ENCODE assay signal across 27 cellular contexts in genomic region chr22:38949889-38950405, GRCh38. TPM values are rescaled to one million over a fixed set of nuclear protein-coding genes. Genes with fewer than 3 reads are reported as not detected.
DNase-seq lines count a peak whose midpoint lies in the region; ATAC-seq, FAIRE-seq and TF ChIP-seq lines count a peak whose summit lies in the region.
"Had no signal": no experiment of that assay in that cellular context is flagged by ENCODE, and none has a peak within 500 bp of the region (broad histone marks: within the 10 kb centered on the region; RNA-seq: fewer than 3 reads in every experiment).

No MANE protein-coding gene starts in this region.

- dilution Hi-C loops in mammary epithelial cell (cut with HindIII; ENCODE audit: low sequenced_read_pairs): no loop called here

- no peak for FAIRE-seq in kidney (lab: Jason Lieb, UNC)
- FAIRE-seq: G401.6, GM19239 had no signal

- no peaks in the 10 kb centered on the region for H3K9me3 Mint-ChIP-seq in activated T-cell treated with anti-CD3 and anti-CD28 coated beads, Interleukin-2, amount 50 U/mL, for 24 hours
- no peaks in the 10 kb centered on the region for H3K9me3 Mint-ChIP-seq in natural killer cell treated with Interleukin-12 subunit alpha and Interleukin-12 subunit beta and Interleukin-15 and Interleukin-18, amount 100 ng/mL, for 72 hours
- H3K9me3 Mint-ChIP-seq: CD4-positive, alpha-beta T cell; GM23338; IgD-negative memory B cell had no signal

- H3K79me2 ChIP-seq in mammary epithelial cell (ENCODE audit: insufficient read depth, low read length): no peaks in the 10 kb centered on the region

- TF ChIP-seq CTCF in kidney (IDR thresholded peaks at IDR 0.05; ENCODE audit: borderline replicate concordance, extremely low read depth, insufficient read depth) (no peak), spleen (IDR thresholded peaks at IDR 0.05 in 8 of 11, conservative IDR thresholded peaks at IDR 0.05 in 3 of 11) (no peak), mammary epithelial cell (conservative IDR thresholded peaks at IDR 0.05 in 1 of 2, IDR thresholded peaks at IDR 0.05 in 1 of 2; ENCODE audit: extremely low read depth in 1 of 2, insufficient read depth in 1 of 2, low read depth in 1 of 2, low read length in 2 of 2) (no peak)

- H3K4me3 ChIP-seq in kidney (ENCODE audit: low read length in 2 of 2) (no peak overlapping the region), aorta (ENCODE audit: low read length in 2 of 2) (no peak overlapping the region), spleen (no peak overlapping the region), mammary epithelial cell (replicated peaks in 1 of 3; ENCODE audit: insufficient read depth in 1 of 3, low read depth in 2 of 3, low read length in 3 of 3) (no peak overlapping the region)
- H3K4me3 ChIP-seq: GM23338, MG63, PC-9 had no signal

- 75 to 81% methylated on average over 8 of the region's 8 CpGs for WGBS in aorta, 2 donors
- WGBS in spleen, 5 donors: 43 to 80% (median 77%) methylated on average over 8 of the region's 8 CpGs
- 63% methylated on average over 7 of the region's 8 CpGs for WGBS in mammary epithelial cell (ENCODE audit: low coverage, missing lambda C conversion rate)

- no peak overlapping the region for H3K4me2 ChIP-seq in mammary epithelial cell (ENCODE audit: insufficient read depth, low read depth, low read length)
- H3K4me2 ChIP-seq: GM23338, PC-9 had no signal

- H2AFZ ChIP-seq in mammary epithelial cell (ENCODE audit: low read depth, low read length): no peak overlapping the region
- H2AFZ ChIP-seq: GM23338, PC-9 had no signal

- BruUV-seq in mammary epithelial cell (replicated peaks; lab: Mats Ljungman, UMichigan): no TSS peak

- intact Hi-C loops in kidney (cut with DNase I): no loop called here
- intact Hi-C loops in aorta (cut with DNase I): no loop called here
- intact Hi-C loops in spleen (cut with DNase I; ENCODE audit: low total_unique reads): no loop called here
- intact Hi-C loops in mammary epithelial cell (cut with micrococcal nuclease): no loop called here

- no peaks in the 10 kb centered on the region for H3K36me3 ChIP-seq in kidney (ENCODE audit: control insufficient read depth in 1 of 2, insufficient read depth in 2 of 2, low read length in 2 of 2)
- no peaks in the 10 kb centered on the region for H3K36me3 ChIP-seq in aorta (ENCODE audit: control insufficient read depth in 1 of 2, insufficient read depth in 2 of 2, low read length in 1 of 2)
- H3K36me3 ChIP-seq in spleen: no peaks in the 10 kb centered on the region
- H3K36me3 ChIP-seq in mammary epithelial cell (ENCODE audit: insufficient read depth, low read length): no peaks in the 10 kb centered on the region
- H3K36me3 ChIP-seq: BE2C, MG63 had no signal

- H3K27me3 ChIP-seq in aorta (ENCODE audit: control insufficient read depth in 1 of 2, insufficient read depth in 2 of 2, low read length in 1 of 2) (no peaks in the 10 kb centered on the region), spleen (replicated peaks in 1 of 7) (peaks cover 0 to 5% (median 0%) of the 10 kb centered on the region in 7 donors), mammary epithelial cell (ENCODE audit: insufficient read depth, low read length) (peaks cover 6% of the 10 kb centered on the region)

- H3K27me3 Mint-ChIP-seq in activated T-cell treated with anti-CD3 and anti-CD28 coated beads, Interleukin-2, amount 50 U/mL, for 24 hours: peaks cover 44% of the 10 kb centered on the region
- H3K27me3 Mint-ChIP-seq in natural killer cell treated with Interleukin-12 subunit alpha and Interleukin-12 subunit beta and Interleukin-15 and Interleukin-18, amount 100 ng/mL, for 72 hours: peaks cover 11 to 21% of the 10 kb centered on the region in 2 donors

- H3K27ac Mint-ChIP-seq in activated T-cell treated with anti-CD3 and anti-CD28 coated beads, Interleukin-2, amount 50 U/mL, for 24 hours: no peak overlapping the region
- H3K27ac Mint-ChIP-seq in natural killer cell treated with Interleukin-12 subunit alpha and Interleukin-12 subunit beta and Interleukin-15 and Interleukin-18, amount 100 ng/mL, for 72 hours: peak overlapping the region in 1 of 2 donors; percentile 72
- H3K27ac Mint-ChIP-seq: CD4-positive, alpha-beta T cell; GM23338; IgD-negative memory B cell had no signal

- in situ Hi-C loops in mammary epithelial cell (cut with MboI; ENCODE audit: low sequenced_read_pairs in 2 of 2): no loop called here

- H4K20me1 ChIP-seq in mammary epithelial cell (ENCODE audit: insufficient read depth, low read length): no peaks in the 10 kb centered on the region

- no peak overlapping the region for H3K4me3 Mint-ChIP-seq in activated T-cell treated with anti-CD3 and anti-CD28 coated beads, Interleukin-2, amount 50 U/mL, for 24 hours
- no peak overlapping the region for H3K4me3 Mint-ChIP-seq in natural killer cell treated with Interleukin-12 subunit alpha and Interleukin-12 subunit beta and Interleukin-15 and Interleukin-18, amount 100 ng/mL, for 72 hours
- H3K4me3 Mint-ChIP-seq: CD4-positive, alpha-beta T cell; GM23338; IgD-negative memory B cell had no signal

- ATAC-seq in natural killer cell treated with Interleukin-12 subunit alpha and Interleukin-12 subunit beta and Interleukin-15 and Interleukin-18, amount 100 ng/mL, for 72 hours: no peak
- no peak for ATAC-seq in aorta (ENCODE audit: low FRiP score)
- ATAC-seq: GM23338, HCT116 had no signal

- no peak for TF ChIP-seq POLR2A in spleen (IDR thresholded peaks at IDR 0.05)

- no peaks in the 10 kb centered on the region for H3K4me1 ChIP-seq in kidney (ENCODE audit: control insufficient read depth in 1 of 2, insufficient read depth in 1 of 2, low read depth in 1 of 2, low read length in 2 of 2)
- no peaks in the 10 kb centered on the region for H3K4me1 ChIP-seq in aorta (ENCODE audit: control insufficient read depth in 1 of 2, insufficient read depth in 2 of 2, low read length in 2 of 2)
- peaks cover 0 to 51% (median 4%) of the 10 kb centered on the region in 6 donors for H3K4me1 ChIP-seq in spleen
- H3K4me1 ChIP-seq in mammary epithelial cell (ENCODE audit: insufficient read depth, low read length): no peaks in the 10 kb centered on the region
- H3K4me1 ChIP-seq: BE2C had no signal

- H3K9me3 ChIP-seq in kidney (ENCODE audit: control insufficient read depth in 1 of 2, low read length in 2 of 2) (no peaks in the 10 kb centered on the region), aorta (ENCODE audit: control insufficient read depth, low read length) (no peaks in the 10 kb centered on the region), spleen (no peaks in the 10 kb centered on the region), mammary epithelial cell (replicated peaks; ENCODE audit: insufficient read depth, low read length) (no peaks in the 10 kb centered on the region)
- H3K9me3 ChIP-seq: BE2C, Caco-2, MG63 had no signal

- peak; percentile 23 for DNase-seq in activated T-cell treated with anti-CD3 and anti-CD28 coated beads, Interleukin-2, amount 50 U/mL, for 24 hours
- DNase-seq in activated T-cell treated with anti-CD3 and anti-CD28 coated beads, Interleukin-2, amount 50 U/mL, for 1 hour: no peak
- DNase-seq in kidney (peak; percentile 64), aorta (peak; percentile 29 to 73), spleen (no peak), mammary epithelial cell (no peak)
- peak; percentile 55 for DNase-seq in natural killer cell treated with Interleukin-12 subunit alpha and Interleukin-12 subunit beta and Interleukin-15 and Interleukin-18, amount 100 ng/mL, for 72 hours (ENCODE audit: low spot score)
- DNase-seq in central memory CD4-positive, alpha-beta T cell: no peak
- DNase-seq: 8988T; BE2C; Caco-2; CD4-positive, alpha-beta T cell; Kasumi-1; MG63; NCI-H1048; NCI-H1436; NCI-H1930; NCI-H345; NCI-H526; PC-9 had no signal

- CTCF ChIA-PET in mammary epithelial cell (lab: Charles Lee; ENCODE audit: low non-redundant PET): no interaction called here

- H3K9ac ChIP-seq in kidney (ENCODE audit: low read length in 2 of 2) (no peak overlapping the region), mammary epithelial cell (ENCODE audit: insufficient read depth, low read length) (no peak overlapping the region)

- H3K4me1 Mint-ChIP-seq in activated T-cell treated with anti-CD3 and anti-CD28 coated beads, Interleukin-2, amount 50 U/mL, for 24 hours (ENCODE audit: low read depth): peaks cover 37% of the 10 kb centered on the region
- peaks cover 23 to 55% of the 10 kb centered on the region in 2 donors for H3K4me1 Mint-ChIP-seq in natural killer cell treated with Interleukin-12 subunit alpha and Interleukin-12 subunit beta and Interleukin-15 and Interleukin-18, amount 100 ng/mL, for 72 hours (ENCODE audit: low read depth in 2 of 2)

- no peak overlapping the region for H3K27ac ChIP-seq in kidney (ENCODE audit: low read depth in 2 of 2, low read length in 2 of 2)
- H3K27ac ChIP-seq in aorta (ENCODE audit: low read depth in 1 of 2, low read length in 2 of 2): no peak overlapping the region
- no peak overlapping the region for H3K27ac ChIP-seq in spleen
- H3K27ac ChIP-seq in mammary epithelial cell (ENCODE audit: insufficient read depth, low read depth, low read length): no peak overlapping the region
- H3K27ac ChIP-seq: PC-9, RWPE1 had no signal

- no peaks in the 10 kb centered on the region for H3K36me3 Mint-ChIP-seq in activated T-cell treated with anti-CD3 and anti-CD28 coated beads, Interleukin-2, amount 50 U/mL, for 24 hours (ENCODE audit: low read depth)
- H3K36me3 Mint-ChIP-seq in natural killer cell treated with Interleukin-12 subunit alpha and Interleukin-12 subunit beta and Interleukin-15 and Interleukin-18, amount 100 ng/mL, for 72 hours: no peaks in the 10 kb centered on the region
- H3K36me3 Mint-ChIP-seq: IgD-negative memory B cell had no signal

RNA-seq across cellular contexts. Expression of gene APOBEC3A, which starts 7.5 kb away (rescaled TPM):
- total RNA-seq in kidney (1.2 TPM), aorta (1 to 10 TPM; 1.4 to 7.3 TPM), spleen (100 to 1,000 TPM in 2 of 7 donors, 10 to 100 TPM in 5; 18.6 to 163 (median 68.0) TPM), mammary epithelial cell (not detected)
- polyA plus RNA-seq in kidney (ENCODE audit: insufficient read depth, low read depth, low replicate concordance) (not detected), aorta (1 to 10 TPM in 1 of 2 donors, not detected in 1; 4.4 TPM), spleen (1 to 10 TPM; 1.2 to 5.6 (median 3.9) TPM), mammary epithelial cell (not detected)
- total RNA-seq in natural killer cell treated with Interleukin-12 subunit alpha and Interleukin-12 subunit beta and Interleukin-15 and Interleukin-18, amount 100 ng/mL, for 72 hours: 1 to 10 TPM in 1 of 2 donors, not detected in 1; 3.3 TPM
- not detected for polyA minus RNA-seq in mammary epithelial cell
- total RNA-seq: Caco-2, GM23338, PC-9 had no signal
- polyA plus RNA-seq: AG04450, IgD-negative memory B cell had no signal

RNA-seq across cellular contexts. Expression of gene APOBEC3B, which starts 32.2 kb away (rescaled TPM):
- total RNA-seq in kidney (2.7 TPM), aorta (1 to 10 TPM in 1 of 2 donors, not detected in 1; 1.4 TPM), spleen (10 to 100 TPM in 1 of 7 donors, 1 to 10 TPM in 5, not detected in 1; 2.5 to 14.0 (median 7.2) TPM), mammary epithelial cell (10 to 100 TPM in 1 of 2 donors, under 1 TPM in 1; 0.83 to 21.2 TPM)
- polyA plus RNA-seq in kidney (ENCODE audit: insufficient read depth, low read depth, low replicate concordance) (1.0 TPM), aorta (1 to 10 TPM in 1 of 2 donors, not detected in 1; 2.0 TPM), spleen (1 to 10 TPM; 1.2 to 3.7 (median 2.1) TPM), mammary epithelial cell (21.6 TPM)
- total RNA-seq in natural killer cell treated with Interleukin-12 subunit alpha and Interleukin-12 subunit beta and Interleukin-15 and Interleukin-18, amount 100 ng/mL, for 72 hours: 10 to 100 TPM in 1 of 2 donors, under 1 TPM in 1; 0.64 to 12.4 TPM
- 17.2 TPM for polyA minus RNA-seq in mammary epithelial cell
- total RNA-seq: CD4-positive, alpha-beta T cell had no signal

Comparison
In these comparisons a context has a peak if more than half of its experiments do, and no peak if none do; other contexts are left out.
1. DNase-seq: peak in activated T-cell treated with anti-CD3 and anti-CD28 coated beads, Interleukin-2, amount 50 U/mL, for 24 hours (single experiment), kidney (single experiment), natural killer cell treated with Interleukin-12 subunit alpha and Interleukin-12 subunit beta and Interleukin-15 and Interleukin-18, amount 100 ng/mL, for 72 hours (single experiment) and aorta (2 of 2); none in activated T-cell treated with anti-CD3 and anti-CD28 coated beads, Interleukin-2, amount 50 U/mL, for 1 hour (single experiment), central memory CD4-positive, alpha-beta T cell (single experiment), spleen (single experiment) and mammary epithelial cell (single experiment).